In the genomic region with DNA sequence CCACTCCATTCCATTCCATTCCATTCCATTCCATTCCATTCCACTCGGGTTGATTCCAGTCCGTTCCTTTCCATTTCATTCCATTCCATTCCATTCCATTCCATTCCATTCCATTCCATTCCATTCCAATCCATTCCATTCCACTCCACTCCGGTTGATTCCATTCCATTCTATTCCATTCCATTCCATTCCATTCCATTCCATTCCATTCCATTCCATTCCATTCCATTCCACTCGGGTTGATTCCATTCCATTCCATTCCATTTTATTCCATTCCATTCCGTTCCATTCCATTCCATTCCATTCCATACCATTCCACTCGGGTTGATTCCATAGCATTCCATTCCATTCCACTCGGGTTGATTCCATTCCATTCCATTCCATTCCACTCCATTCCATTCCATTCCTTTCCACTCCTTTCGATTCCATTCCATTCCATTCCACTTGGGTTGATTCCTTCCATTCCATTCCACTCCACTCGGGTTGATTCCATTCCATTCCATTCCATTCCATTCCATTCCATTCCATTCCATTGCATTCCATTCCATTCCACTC, we compare ENCODE assay signal across 8 cellular contexts.
DNase-seq lines count a peak whose midpoint lies in the region; ATAC-seq and TF ChIP-seq lines count a peak whose summit lies in the region.
"Not testable (repeated sequence)": the region's sequence is repeated elsewhere in the genome, so short reads cannot be mapped to it uniquely, and the experiment has no call there.

No MANE protein-coding gene starts in this region.

- H3K27me3 Mint-ChIP-seq in CD8-positive, alpha-beta T cell (ENCODE audit: low read depth); central memory CD8-positive, alpha-beta T cell: not testable (repeated sequence)

- not testable (repeated sequence) for H3K36me3 ChIP-seq in CD8-positive, alpha-beta T cell (ENCODE audit: insufficient read depth, low read length); psoas muscle (ENCODE audit: insufficient read depth in 1 of 2, low read depth in 1 of 2)

- peaks cover 70% of the 10 kb centered on the region for H3K9me3 Mint-ChIP-seq in CD8-positive, alpha-beta T cell
- peaks cover 74% of the 10 kb centered on the region for H3K9me3 Mint-ChIP-seq in central memory CD8-positive, alpha-beta T cell

- not testable (repeated sequence) for H3K27ac Mint-ChIP-seq in CD8-positive, alpha-beta T cell; central memory CD8-positive, alpha-beta T cell (ENCODE audit: low read depth)

- H3K4me1 Mint-ChIP-seq in CD8-positive, alpha-beta T cell (ENCODE audit: low read depth); central memory CD8-positive, alpha-beta T cell: not testable (repeated sequence)

- not testable (repeated sequence) for H3K4me1 ChIP-seq in CD8-positive, alpha-beta T cell (ENCODE audit: insufficient read depth, low read length); right cardiac atrium (ENCODE audit: control insufficient read depth, insufficient read depth, low read length); psoas muscle

- not testable (repeated sequence) for H3K4me3 ChIP-seq in CD8-positive, alpha-beta T cell (ENCODE audit: low read depth, low read length); NB4 (ENCODE audit: low read depth, low read length); right cardiac atrium (ENCODE audit: low read length); psoas muscle

- CTCF ChIA-PET in CD8-positive, alpha-beta T cell (lab: Charles Lee) = not testable (repeated sequence)

- peaks cover 21% of the 10 kb centered on the region for H3K9me3 ChIP-seq in CD8-positive, alpha-beta T cell (ENCODE audit: low read length)
- H3K9me3 ChIP-seq in right cardiac atrium (ENCODE audit: control insufficient read depth, low read length) = not testable (repeated sequence)
- H3K9me3 ChIP-seq in psoas muscle = peaks cover 28% of the 10 kb centered on the region

- H3K27me3 ChIP-seq in CD8-positive, alpha-beta T cell (ENCODE audit: insufficient read depth, low read length); right cardiac atrium (ENCODE audit: control insufficient read depth, insufficient read depth); psoas muscle (ENCODE audit: insufficient read depth in 3 of 3, low read length in 2 of 3): not testable (repeated sequence)

- not testable (repeated sequence) for H3K4me3 Mint-ChIP-seq in CD8-positive, alpha-beta T cell; central memory CD8-positive, alpha-beta T cell

- intact Hi-C loops in CD8-positive, alpha-beta T cell (cut with DNase I, micrococcal nuclease) = loop anchor here in 1 of 2 experiments (2.0 kb wide), 1 partner anchor 18 kb away; no protein-coding TSS in a partner anchor
- intact Hi-C loops in right cardiac atrium (cut with DNase I); psoas muscle (cut with DNase I): not testable (repeated sequence)

- ATAC-seq in CD8-positive, alpha-beta T cell = peak; percentile 20
- ATAC-seq in GM19397 (IDR thresholded peaks at IDR 0.05; ENCODE audit: unreplicated experiment) = peak; percentile 36
- peak; percentile 28 for ATAC-seq in HG02571 (IDR thresholded peaks at IDR 0.05; ENCODE audit: unreplicated experiment)
- peak; percentile 33 for ATAC-seq in HG03135 (IDR thresholded peaks at IDR 0.05; ENCODE audit: unreplicated experiment)
- peak; percentile 33 for ATAC-seq in central memory CD8-positive, alpha-beta T cell (replicated peaks; ENCODE audit: extremely low read depth, poor library complexity, severe bottlenecking)
- ATAC-seq in right cardiac atrium = peak; percentile 60 to 73
- peak; percentile 50 to 61 (median 59) for ATAC-seq in psoas muscle

- POLR2A ChIA-PET in CD8-positive, alpha-beta T cell (lab: Charles Lee) = not testable (repeated sequence)

- not testable (repeated sequence) for TF ChIP-seq CTCF in CD8-positive, alpha-beta T cell (IDR thresholded peaks at IDR 0.05); NB4 (IDR thresholded peaks at IDR 0.05; ENCODE audit: low read depth, low read length); psoas muscle (IDR thresholded peaks at IDR 0.05)

- H3K27ac ChIP-seq in CD8-positive, alpha-beta T cell (ENCODE audit: low read depth, low read length); right cardiac atrium (ENCODE audit: low read length); psoas muscle: not testable (repeated sequence)

- H3K36me3 Mint-ChIP-seq in CD8-positive, alpha-beta T cell = peaks cover 54% of the 10 kb centered on the region
- H3K36me3 Mint-ChIP-seq in central memory CD8-positive, alpha-beta T cell (ENCODE audit: insufficient read depth) = not testable (repeated sequence)

- not testable (repeated sequence) for TF ChIP-seq POLR2A in NB4 (IDR thresholded peaks at IDR 0.05; ENCODE audit: extremely low read depth, insufficient read length)

- WGBS in right cardiac atrium = 64% methylated on average over 9 of the region's 9 CpGs
- WGBS in psoas muscle, 3 donors = 64 to 68% (median 67%) methylated on average over 8 to 9 of the region's 9 CpGs

- not testable (repeated sequence) for DNase-seq in CD8-positive, alpha-beta T cell; central memory CD8-positive, alpha-beta T cell (ENCODE audit: low spot score in 2 of 2); right cardiac atrium; psoas muscle
- DNase-seq in NB4 (ENCODE audit: low read depth) = peak; percentile 34
